In the genomic region with DNA sequence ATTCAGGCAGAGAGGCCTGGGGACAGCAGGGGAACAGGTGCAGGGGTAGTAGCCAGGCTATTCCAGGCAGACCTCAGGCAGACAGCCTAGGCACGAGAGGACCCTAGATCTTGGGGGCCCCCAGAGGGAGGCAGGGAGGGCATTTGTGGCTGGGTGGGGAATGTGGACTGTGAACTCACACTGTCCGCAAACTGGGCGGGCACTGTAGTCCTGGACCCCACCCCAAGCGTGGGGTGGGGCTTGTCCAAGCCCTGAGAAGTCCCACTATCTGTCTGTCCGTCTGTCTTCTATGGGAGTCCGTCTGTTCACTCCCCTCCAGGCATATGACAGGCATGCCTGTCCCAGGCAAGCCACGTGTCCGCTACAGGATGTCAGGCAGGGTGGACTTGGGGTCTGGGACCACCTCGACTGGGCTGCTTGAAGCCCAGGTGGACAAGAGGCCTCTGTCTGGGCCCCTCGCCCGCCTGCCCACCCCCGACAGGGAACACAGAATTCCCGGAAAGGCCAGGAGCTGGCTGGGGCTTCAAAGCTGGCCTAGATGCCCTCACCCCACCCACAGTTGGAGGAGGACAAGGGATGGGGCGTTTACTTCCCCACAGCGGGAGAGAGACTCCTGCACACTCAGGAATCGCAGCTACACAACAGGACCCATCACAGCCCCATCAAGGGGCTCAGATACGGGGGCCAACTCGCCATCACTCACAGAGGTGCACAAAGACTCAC, we compare ENCODE assay signal across 9 cellular contexts. TPM values are rescaled to one million over a fixed set of nuclear protein-coding genes. Genes with fewer than 3 reads are reported as not detected.
DNase-seq lines count a peak whose midpoint lies in the region; ATAC-seq, FAIRE-seq and TF ChIP-seq lines count a peak whose summit lies in the region.
"Had no signal": no experiment of that assay in that cellular context is flagged by ENCODE, and none has a peak within 500 bp of the region (broad histone marks: within the 10 kb centered on the region; RNA-seq: fewer than 3 reads in every experiment).

Gene SLC38A5 (minus strand): TSS at position 151 of the 723 bp plus-strand sequence. CDS start 2,336 bp downstream, outside the sequence.

- no peak for ATAC-seq in pancreas

- no peak within 1 kb of the TSS for H3K4me3 ChIP-seq in SJCRH30
- peak within 1 kb of the TSS in 1 of 2 donors; percentile 0 for H3K4me3 ChIP-seq in esophagus (ENCODE audit: low read depth in 1 of 2, low read length in 2 of 2)
- H3K4me3 ChIP-seq in pancreas = peak within 1 kb of the TSS in 2 of 4 donors; percentile 38 to 41
- H3K4me3 ChIP-seq: left ventricle myocardium inferior had no signal

- H3K36me3 ChIP-seq in ES-I3 (ENCODE audit: insufficient read depth, low read length) (no peaks in the 10 kb centered on the region), SJCRH30 (no peaks in the 10 kb centered on the region), esophagus (ENCODE audit: control insufficient read depth in 2 of 2, insufficient read depth in 2 of 2, low read length in 1 of 2) (no peaks in the 10 kb centered on the region), pancreas (no peaks in the 10 kb centered on the region)
- H3K36me3 ChIP-seq: left ventricle myocardium inferior had no signal

- no peak for TF ChIP-seq CTCF in pancreas (IDR thresholded peaks at IDR 0.05)

- H3K27ac ChIP-seq in SJCRH30 (no peak within 1 kb of the TSS), esophagus (ENCODE audit: low read depth in 2 of 2, low read length in 1 of 2) (no peak within 1 kb of the TSS), pancreas (peak within 1 kb of the TSS in 2 of 4 donors; percentile 58 to 60)
- H3K27ac ChIP-seq: left ventricle myocardium inferior had no signal

- H3K27me3 ChIP-seq in SJCRH30 (no peaks in the 10 kb centered on the region), esophagus (ENCODE audit: control insufficient read depth in 1 of 2, insufficient read depth in 2 of 2, low read length in 2 of 2) (no peaks in the 10 kb centered on the region), pancreas (no peaks in the 10 kb centered on the region)

- WGBS in esophagus, 2 donors = 78 to 86% methylated on average over 18 of the region's 18 CpGs
- WGBS in pancreas, 2 donors = 64 to 65% methylated on average over 16 to 18 of the region's 18 CpGs

- no peaks in the 10 kb centered on the region for H3K9me3 ChIP-seq in ES-I3 (ENCODE audit: control insufficient read depth, insufficient read depth, low read length)
- H3K9me3 ChIP-seq in SJCRH30 (replicated peaks) = no peaks in the 10 kb centered on the region
- H3K9me3 ChIP-seq in esophagus (ENCODE audit: control insufficient read depth in 2 of 2, insufficient read depth in 1 of 2, low read depth in 1 of 2, low read length in 1 of 2) = no peaks in the 10 kb centered on the region
- H3K9me3 ChIP-seq in pancreas = no peaks in the 10 kb centered on the region
- H3K9me3 ChIP-seq: left ventricle myocardium inferior had no signal

- peaks cover 19% of the 10 kb centered on the region for H3K4me1 ChIP-seq in ES-I3 (ENCODE audit: insufficient read depth, low read length)
- H3K4me1 ChIP-seq in SJCRH30 = no peaks in the 10 kb centered on the region
- no peaks in the 10 kb centered on the region for H3K4me1 ChIP-seq in esophagus (ENCODE audit: control insufficient read depth in 2 of 2, insufficient read depth in 2 of 2, low read length in 1 of 2)
- no peaks in the 10 kb centered on the region for H3K4me1 ChIP-seq in pancreas

- peak within 1 kb of the TSS; percentile 80 for H3K9ac ChIP-seq in ES-I3 (ENCODE audit: low read depth, low read length)

- DNase-seq in SJCRH30 (no peak), pancreas (no peak), CD1c-positive myeloid dendritic cell (ENCODE audit: extremely low spot score) (no peak), NCI-H146 treated with DMSO at 0.1 percent for 48 hours (lab: John Stamatoyannopoulos, UW; ENCODE audit: unreplicated experiment) (no peak), OCI-M2 (lab: John Stamatoyannopoulos, UW; ENCODE audit: unreplicated experiment) (no peak), DMS53 treated with DMSO at 0.1 percent for 48 hours (lab: John Stamatoyannopoulos, UW; ENCODE audit: unreplicated experiment) (no peak)
- DNase-seq: left ventricle myocardium inferior had no signal

- no peak for FAIRE-seq in pancreas (lab: Jason Lieb, UNC)

- intact Hi-C loops in pancreas (cut with DNase I) = no loop called here

RNA-seq across cellular contexts. Expression of gene SLC38A5, which starts in this region (rescaled TPM):
- 13.8 and 15.4 TPM in 2 replicates for total RNA-seq in SJCRH30 (2014; rRNA removed; shearing (Covaris generic))
- polyA plus RNA-seq in esophagus (10 to 100 TPM; 16.3 to 22.1 TPM), pancreas (100 to 1,000 TPM; 250 to 373 TPM)
- 100 to 1,000 TPM in 4 of 6 donors, 10 to 100 TPM in 2; 63.3 to 235 (median 140) TPM for total RNA-seq in pancreas

Comparison
In these comparisons a context has a peak if more than half of its experiments do, and no peak if none do; other contexts are left out.
1. RNA of gene SLC38A5 (polyA plus RNA-seq): 250 to 373 TPM in pancreas; 16.3 to 22.1 TPM in esophagus; every median in the first group is over 10 times any median in the second.